16 cellular contexts compared by ENCODE assay signal in genomic region chr2:145874466-145874865, GRCh38.
DNase-seq lines count a peak whose midpoint lies in the region; ATAC-seq, FAIRE-seq and TF ChIP-seq lines count a peak whose summit lies in the region.
"Had no signal": no experiment of that assay in that cellular context is flagged by ENCODE, and none has a peak within 500 bp of the region (broad histone marks: within the 10 kb centered on the region; RNA-seq: fewer than 3 reads in every experiment).

No MANE protein-coding gene starts in this region.

- H3K27ac Mint-ChIP-seq in progenitor cell of endocrine pancreas = no peak overlapping the region
- H3K27ac Mint-ChIP-seq: activated naive CD8-positive, alpha-beta T cell; mesothelial cell of epicardium had no signal

- H3K27me3 ChIP-seq in SK-N-SH (ENCODE audit: insufficient read depth) = no peaks in the 10 kb centered on the region

- DNase-seq in H54 (ENCODE audit: insufficient read length, low spot score) (peak; percentile 8), SK-N-SH (no peak), fibroblast of the aortic adventitia (ENCODE audit: low read depth) (peak; percentile 41), renal cortical epithelial cell (ENCODE audit: low read depth) (peak; percentile 14), KG1 (lab: John Stamatoyannopoulos, UW) (no peak), progenitor cell of endocrine pancreas (ENCODE audit: low spot score, unreplicated experiment) (no peak), ureter (ENCODE audit: low spot score) (no peak)
- DNase-seq: activated CD8-positive, alpha-beta memory T cell treated with anti-CD3 and anti-CD28 coated beads for 24 hours; effector CD8-positive, alpha-beta T cell; NCI-H2081; retina had no signal

- TF ChIP-seq CTCF in SK-N-SH (IDR thresholded peaks at IDR 0.05) (no peak), fibroblast of the aortic adventitia (IDR thresholded peaks at IDR 0.05; ENCODE audit: insufficient read depth, low read length) (no peak), progenitor cell of endocrine pancreas (IDR thresholded peaks at IDR 0.05; ENCODE audit: unreplicated experiment) (no peak)

- no peak overlapping the region for H3K9ac ChIP-seq in SK-N-SH

- no peaks in the 10 kb centered on the region for H3K36me3 ChIP-seq in SK-N-SH (replicated peaks in 1 of 2; ENCODE audit: control insufficient read depth in 1 of 2, insufficient read depth in 2 of 2, low read length in 1 of 2)

- no peak overlapping the region for H3K4me3 Mint-ChIP-seq in progenitor cell of endocrine pancreas (ENCODE audit: low read depth)
- H3K4me3 Mint-ChIP-seq: activated naive CD8-positive, alpha-beta T cell; mesothelial cell of epicardium had no signal

- peak; percentile 89 for FAIRE-seq in H54 (lab: Jason Lieb, UNC)
- FAIRE-seq: GM12878, GM19239 had no signal

- TF ChIP-seq POLR2A in H54 (IDR thresholded peaks at IDR 0.05; ENCODE audit: low read depth, low read length) = no peak

- H3K4me3 ChIP-seq in SK-N-SH (ENCODE audit: low read depth in 2 of 2, low read length in 1 of 2) (no peak overlapping the region), fibroblast of the aortic adventitia (ENCODE audit: low read depth, low read length) (no peak overlapping the region)
- H3K4me3 ChIP-seq: GM12878 had no signal

- no peak overlapping the region for H2AFZ ChIP-seq in SK-N-SH (ENCODE audit: low read depth)

- no peaks in the 10 kb centered on the region for H3K36me3 Mint-ChIP-seq in progenitor cell of endocrine pancreas (ENCODE audit: insufficient read depth)
- H3K36me3 Mint-ChIP-seq: activated naive CD8-positive, alpha-beta T cell; mesothelial cell of epicardium had no signal

- no peak overlapping the region; a peak in 1 of 4 replicates for H3K27ac ChIP-seq in SK-N-SH (ENCODE audit: low read depth in 2 of 2, low read length in 1 of 2)

- WGBS in SK-N-SH (ENCODE audit: low lambda C conversion rate) = 33% methylated on average over 1 of the region's 1 CpG

- peaks cover 0 to 5% of the 10 kb centered on the region in 2 experiments; a peak in 1 of 4 replicates for H3K4me1 ChIP-seq in SK-N-SH (ENCODE audit: control insufficient read depth in 1 of 2, insufficient read depth in 2 of 2, low read depth in 1 of 2, low read length in 1 of 2)

- H3F3A ChIP-seq in SK-N-SH (replicated peaks; ENCODE audit: insufficient read depth) = peaks cover 5% of the 10 kb centered on the region

- H3K27me3 Mint-ChIP-seq in progenitor cell of endocrine pancreas = peaks cover 2% of the 10 kb centered on the region
- H3K27me3 Mint-ChIP-seq: activated naive CD8-positive, alpha-beta T cell had no signal

- CTCF ChIA-PET in SK-N-SH (lab: Yijun Ruan, JAX) = no interaction called here

- no peaks in the 10 kb centered on the region for H3K79me2 ChIP-seq in SK-N-SH (ENCODE audit: insufficient read depth)

- H3K9me3 ChIP-seq in SK-N-SH = no peaks in the 10 kb centered on the region

- H4K20me1 ChIP-seq in SK-N-SH (ENCODE audit: insufficient read depth) = no peaks in the 10 kb centered on the region

- POLR2A ChIA-PET in SK-N-SH (lab: Yijun Ruan, JAX) = no interaction called here

- peaks cover 1% of the 10 kb centered on the region for H3K4me1 Mint-ChIP-seq in progenitor cell of endocrine pancreas (ENCODE audit: low read depth)

- TF ChIP-seq RAD21 in SK-N-SH (IDR thresholded peaks at IDR 0.05; ENCODE audit: low read length) = no peak

- no peaks in the 10 kb centered on the region for H3K9me3 Mint-ChIP-seq in progenitor cell of endocrine pancreas (ENCODE audit: low read depth)

- TF ChIP-seq EP300 in SK-N-SH (IDR thresholded peaks at IDR 0.05; ENCODE audit: borderline replicate concordance in 1 of 2, low read depth in 1 of 2, low read length in 1 of 2) = 0 out of 4 replicates have a peak, but pooled peaks of 1 of the 2 experiments have one; percentile 16

- peak overlapping the region; percentile 20; the same call in 1 of the 2 replicates for H3K4me2 ChIP-seq in SK-N-SH

- ATAC-seq in GM21619 (IDR thresholded peaks at IDR 0.05; ENCODE audit: unreplicated experiment) = no peak
- ATAC-seq: GM12878 had no signal

- H3K9me2 ChIP-seq in SK-N-SH = no peaks in the 10 kb centered on the region

TF ChIP-seq in SK-N-SH, 30 proteins besides CTCF, POLR2A, EP300 and RAD21 (continues in another document):
- TF ChIP-seq TEAD4 (IDR thresholded peaks at IDR 0.05; ENCODE audit: borderline replicate concordance, insufficient read depth) (no peak), NFIC (IDR thresholded peaks at IDR 0.05; ENCODE audit: borderline replicate concordance) (peak; percentile 78), MAX (IDR thresholded peaks at IDR 0.05; ENCODE audit: low read depth) (no peak), MXI1 (IDR thresholded peaks at IDR 0.05; ENCODE audit: low read depth, low read length) (no peak), JUND (IDR thresholded peaks at IDR 0.05) (peak; percentile 37), GABPA (IDR thresholded peaks at IDR 0.05; ENCODE audit: low read depth) (no peak), FOXM1 (IDR thresholded peaks at IDR 0.05; ENCODE audit: low read depth) (no peak), RCOR1 (IDR thresholded peaks at IDR 0.05; ENCODE audit: low read length) (no peak), REST (IDR thresholded peaks at IDR 0.05; ENCODE audit: low read depth, low read length) (no peak), RXRA (IDR thresholded peaks at IDR 0.05; ENCODE audit: borderline replicate concordance, low read depth) (no peak), SMC3 (IDR thresholded peaks at IDR 0.05; ENCODE audit: low read depth, low read length) (no peak), RFX5 (IDR thresholded peaks at IDR 0.05; ENCODE audit: low read length) (no peak), FOSL2 (IDR thresholded peaks at IDR 0.05; ENCODE audit: borderline replicate concordance, low read depth) (peak; percentile 33; the same call in 1 of the 2 replicates), USF1 (IDR thresholded peaks at IDR 0.05; ENCODE audit: borderline replicate concordance, low read depth) (no peak), NRF1 (IDR thresholded peaks at IDR 0.05; ENCODE audit: low read depth, low read length) (no peak), ZBTB33 (IDR thresholded peaks at IDR 0.05; ENCODE audit: borderline replicate concordance, low read depth) (no peak), EZH2phosphoT487 (IDR thresholded peaks at IDR 0.05; ENCODE audit: borderline replicate concordance, low read depth) (no peak), TAF1 (IDR thresholded peaks at IDR 0.05; ENCODE audit: borderline replicate concordance, low read depth, low read length) (no peak), GATA2 (CRISPR knock-in tag; IDR thresholded peaks at IDR 0.05) (no peak)

Comparison
In these comparisons a context has a peak if more than half of its experiments do, and no peak if none do; other contexts are left out.
1. DNase-seq: peak in H54 (single experiment), fibroblast of the aortic adventitia (single experiment) and renal cortical epithelial cell (single experiment); none in SK-N-SH (single experiment), KG1 (single experiment), progenitor cell of endocrine pancreas (single experiment) and ureter (single experiment).